In genomic region chr12:108730337-108731104, GRCh38 we compare ENCODE assay signal across 1 cellular context.
A peak's percentile ranks its signal among the peaks of the same experiment; 100 is the strongest.
TF ChIP-seq lines count a peak whose summit lies in the region.

No MANE protein-coding gene starts in this region.

TF ChIP-seq in GM12878, 131 proteins besides CTCF, POLR2A, EP300 and RAD21 (continued from another document and continues in another):
- TF ChIP-seq REST (IDR thresholded peaks at IDR 0.05; ENCODE audit: low read depth, low read length) (no peak), CHD4 (IDR thresholded peaks at IDR 0.05) (no peak), HCFC1 (IDR thresholded peaks at IDR 0.05; ENCODE audit: low read length) (no peak), FOS (IDR thresholded peaks at IDR 0.05; ENCODE audit: borderline replicate concordance, extremely low read depth, insufficient read length) (no peak), USF1 (IDR thresholded peaks at IDR 0.05; ENCODE audit: borderline replicate concordance, extremely low read length, insufficient read depth, low read depth, low read length) (no peak), CREM (IDR thresholded peaks at IDR 0.05; ENCODE audit: low read depth) (no peak), CHD1 (IDR thresholded peaks at IDR 0.05; ENCODE audit: low read depth, low read length) (no peak), SRF (IDR thresholded peaks at IDR 0.05; ENCODE audit: low read depth in 2 of 2, low read length in 2 of 2) (no peak), NR2F1 (conservative IDR thresholded peaks at IDR 0.05) (no peak), KDM1A (IDR thresholded peaks at IDR 0.05; ENCODE audit: borderline replicate concordance) (no peak), TBL1XR1 (IDR thresholded peaks at IDR 0.05; ENCODE audit: low read depth, low read length) (no peak), SMC3 (IDR thresholded peaks at IDR 0.05; ENCODE audit: borderline replicate concordance, low read length) (0 out of 2 replicates have a peak, but pooled peaks have one; percentile 10), CBX3 (IDR thresholded peaks at IDR 0.05; ENCODE audit: borderline replicate concordance, low read depth) (no peak), ZSCAN29 (IDR thresholded peaks at IDR 0.05) (no peak), TAF1 (IDR thresholded peaks at IDR 0.05; ENCODE audit: borderline replicate concordance, low read depth, low read length) (peak; percentile 61), FOXM1 (IDR thresholded peaks at IDR 0.05; ENCODE audit: low read depth, low read length) (no peak), STAT1 (conservative IDR thresholded peaks at IDR 0.05) (no peak), ZZZ3 (IDR thresholded peaks at IDR 0.05; ENCODE audit: control insufficient read depth, insufficient read length, low read depth) (no peak), ZNF687 (IDR thresholded peaks at IDR 0.05) (no peak), PAX5 (IDR thresholded peaks at IDR 0.05; ENCODE audit: borderline replicate concordance, low read depth, low read length) (no peak), RAD51 (IDR thresholded peaks at IDR 0.05) (no peak), EGR1 (IDR thresholded peaks at IDR 0.05; ENCODE audit: borderline replicate concordance in 1 of 2, low read depth in 2 of 2, low read length in 2 of 2) (no peak), TCF7 (IDR thresholded peaks at IDR 0.05; ENCODE audit: borderline replicate concordance) (no peak), GATAD2B (conservative IDR thresholded peaks at IDR 0.05; ENCODE audit: low read depth) (no peak), SIX5 (IDR thresholded peaks at IDR 0.05; ENCODE audit: low read depth, low read length, severe bottlenecking) (no peak), STAT3 (IDR thresholded peaks at IDR 0.05; ENCODE audit: low read depth, low read length) (no peak), IKZF1 (conservative IDR thresholded peaks at IDR 0.05) (peak; percentile 76), MTA2 (IDR thresholded peaks at IDR 0.05; ENCODE audit: low read depth) (no peak), ZBTB4 (CRISPR knock-in tag; IDR thresholded peaks at IDR 0.05) (no peak), ATF7 (IDR thresholded peaks at IDR 0.05; ENCODE audit: low read depth) (peak; percentile 75), MEF2B (IDR thresholded peaks at IDR 0.05; ENCODE audit: partially characterized antibody, poor library complexity, severe bottlenecking) (no peak), ZNF622 (IDR thresholded peaks at IDR 0.05) (no peak), RBBP5 (conservative IDR thresholded peaks at IDR 0.05) (no peak), ESRRA (IDR thresholded peaks at IDR 0.05; ENCODE audit: low read length) (no peak), HDAC6 (IDR thresholded peaks at IDR 0.05; ENCODE audit: unreplicated experiment) (no peak), HDGF (IDR thresholded peaks at IDR 0.05) (peak; percentile 24; the same call in 1 of the 2 replicates), MTA3 (IDR thresholded peaks at IDR 0.05; ENCODE audit: borderline replicate concordance, low read length) (0 out of 2 replicates have a peak, but pooled peaks have one; percentile 8), RELB (IDR thresholded peaks at IDR 0.05; ENCODE audit: low read depth) (peak; percentile 37; the same call in 1 of the 2 replicates), CREB1 (IDR thresholded peaks at IDR 0.05; ENCODE audit: low read depth) (0 out of 2 replicates have a peak, but pooled peaks have one; percentile 45), BACH1 (IDR thresholded peaks at IDR 0.05; ENCODE audit: borderline replicate concordance) (no peak), NKRF (conservative IDR thresholded peaks at IDR 0.05) (no peak)
- TF ChIP-seq, protein P1, sequence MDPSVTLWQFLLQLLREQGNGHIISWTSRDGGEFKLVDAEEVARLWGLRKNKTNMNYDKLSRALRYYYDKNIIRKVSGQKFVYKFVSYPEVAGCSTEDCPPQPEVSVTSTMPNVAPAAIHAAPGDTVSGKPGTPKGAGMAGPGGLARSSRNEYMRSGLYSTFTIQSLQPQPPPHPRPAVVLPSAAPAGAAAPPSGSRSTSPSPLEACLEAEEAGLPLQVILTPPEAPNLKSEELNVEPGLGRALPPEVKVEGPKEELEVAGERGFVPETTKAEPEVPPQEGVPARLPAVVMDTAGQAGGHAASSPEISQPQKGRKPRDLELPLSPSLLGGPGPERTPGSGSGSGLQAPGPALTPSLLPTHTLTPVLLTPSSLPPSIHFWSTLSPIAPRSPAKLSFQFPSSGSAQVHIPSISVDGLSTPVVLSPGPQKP (IDR thresholded peaks at IDR 0.05; ENCODE audit: low read depth, low read length): no peak
- TF ChIP-seq, protein P2, sequence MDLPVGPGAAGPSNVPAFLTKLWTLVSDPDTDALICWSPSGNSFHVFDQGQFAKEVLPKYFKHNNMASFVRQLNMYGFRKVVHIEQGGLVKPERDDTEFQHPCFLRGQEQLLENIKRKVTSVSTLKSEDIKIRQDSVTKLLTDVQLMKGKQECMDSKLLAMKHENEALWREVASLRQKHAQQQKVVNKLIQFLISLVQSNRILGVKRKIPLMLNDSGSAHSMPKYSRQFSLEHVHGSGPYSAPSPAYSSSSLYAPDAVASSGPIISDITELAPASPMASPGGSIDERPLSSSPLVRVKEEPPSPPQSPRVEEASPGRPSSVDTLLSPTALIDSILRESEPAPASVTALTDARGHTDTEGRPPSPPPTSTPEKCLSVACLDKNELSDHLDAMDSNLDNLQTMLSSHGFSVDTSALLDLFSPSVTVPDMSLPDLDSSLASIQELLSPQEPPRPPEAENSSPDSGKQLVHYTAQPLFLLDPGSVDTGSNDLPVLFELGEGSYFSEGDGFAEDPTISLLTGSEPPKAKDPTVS (IDR thresholded peaks at IDR 0.05; ENCODE audit: low read depth, low read length): no peak
- TF ChIP-seq, protein P3, sequence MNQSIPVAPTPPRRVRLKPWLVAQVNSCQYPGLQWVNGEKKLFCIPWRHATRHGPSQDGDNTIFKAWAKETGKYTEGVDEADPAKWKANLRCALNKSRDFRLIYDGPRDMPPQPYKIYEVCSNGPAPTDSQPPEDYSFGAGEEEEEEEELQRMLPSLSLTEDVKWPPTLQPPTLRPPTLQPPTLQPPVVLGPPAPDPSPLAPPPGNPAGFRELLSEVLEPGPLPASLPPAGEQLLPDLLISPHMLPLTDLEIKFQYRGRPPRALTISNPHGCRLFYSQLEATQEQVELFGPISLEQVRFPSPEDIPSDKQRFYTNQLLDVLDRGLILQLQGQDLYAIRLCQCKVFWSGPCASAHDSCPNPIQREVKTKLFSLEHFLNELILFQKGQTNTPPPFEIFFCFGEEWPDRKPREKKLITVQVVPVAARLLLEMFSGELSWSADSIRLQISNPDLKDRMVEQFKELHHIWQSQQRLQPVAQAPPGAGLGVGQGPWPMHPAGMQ (IDR thresholded peaks at IDR 0.05; ENCODE audit: borderline replicate concordance): no peak
